Comparison of ENCODE assay signal across 20 cellular contexts in the genomic region with DNA sequence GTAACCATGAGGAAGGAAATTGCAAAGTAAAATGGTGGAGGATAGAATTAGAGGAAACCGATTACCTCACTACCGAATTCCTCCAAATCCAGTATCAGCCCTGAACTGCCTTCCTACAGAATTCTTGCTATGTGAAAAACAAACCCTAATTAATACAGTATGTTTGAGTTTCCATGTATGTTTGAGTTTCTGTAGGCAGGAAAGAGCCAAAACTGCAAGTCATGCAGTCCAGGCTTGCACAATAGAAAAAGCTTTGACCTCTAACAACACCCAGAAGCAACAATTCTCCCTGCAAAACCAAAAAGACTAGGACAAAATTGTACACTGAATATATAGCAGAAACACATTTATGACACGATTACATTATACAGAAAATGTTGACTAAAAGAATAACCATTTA.
DNase-seq lines count a peak whose midpoint lies in the region; ATAC-seq and TF ChIP-seq lines count a peak whose summit lies in the region.
"Had no signal": no experiment of that assay in that cellular context is flagged by ENCODE, and none has a peak within 500 bp of the region (broad histone marks: within the 10 kb centered on the region; RNA-seq: fewer than 3 reads in every experiment).

No MANE protein-coding gene starts in this region.

- H3K36me3 ChIP-seq in IMR-90 (ENCODE audit: control insufficient read depth, insufficient read depth, low read length) (no peaks in the 10 kb centered on the region), mesenchymal stem cell (ENCODE audit: control insufficient read depth in 1 of 2, insufficient read depth in 2 of 2, low read depth in 1 of 2, low read length in 2 of 2) (no peaks in the 10 kb centered on the region), psoas muscle (ENCODE audit: insufficient read depth in 1 of 2, low read depth in 1 of 2) (no peaks in the 10 kb centered on the region)
- H3K36me3 ChIP-seq: right atrium auricular region, thoracic aorta had no signal

- H3K27ac ChIP-seq in IMR-90 (ENCODE audit: insufficient read depth, low read length): peak overlapping the region; percentile 16; the same call in 1 of the 2 replicates
- H3K27ac ChIP-seq in mesenchymal stem cell (ENCODE audit: low read length, poor library complexity, severe bottlenecking): no peak overlapping the region
- H3K27ac ChIP-seq in psoas muscle: no peak overlapping the region
- H3K27ac ChIP-seq: right atrium auricular region, thoracic aorta had no signal

- no peaks in the 10 kb centered on the region for H4K20me1 ChIP-seq in IMR-90 (ENCODE audit: insufficient read depth, low read length)

- H3K27me3 Mint-ChIP-seq in activated CD4-positive, alpha-beta memory T cell treated with anti-CD3 and anti-CD28 coated beads for 36 hours: no peaks in the 10 kb centered on the region

- H2AK5ac ChIP-seq in IMR-90 (ENCODE audit: low read depth, low read length) (no peak overlapping the region), mesenchymal stem cell (ENCODE audit: low read length, severe bottlenecking) (no peak overlapping the region)

- H2BK5ac ChIP-seq in IMR-90 (ENCODE audit: low read depth, low read length, poor library complexity, severe bottlenecking): peak overlapping the region; percentile 45
- no peak overlapping the region for H2BK5ac ChIP-seq in mesenchymal stem cell (ENCODE audit: low read depth, low read length, poor library complexity, severe bottlenecking)

- no peak overlapping the region for H2AK9ac ChIP-seq in IMR-90 (replicated peaks; ENCODE audit: low read depth, low read length, poor library complexity)

- H3K9me3 ChIP-seq in IMR-90 (ENCODE audit: control insufficient read depth, insufficient read depth, low read length) (no peaks in the 10 kb centered on the region), mesenchymal stem cell (ENCODE audit: control insufficient read depth, low read length) (peaks cover 4% of the 10 kb centered on the region), psoas muscle (no peaks in the 10 kb centered on the region)
- H3K9me3 ChIP-seq: right atrium auricular region, thoracic aorta had no signal

- H3K4me1 Mint-ChIP-seq in activated CD4-positive, alpha-beta memory T cell treated with anti-CD3 and anti-CD28 coated beads for 36 hours (ENCODE audit: low read depth): no peaks in the 10 kb centered on the region
- H3K4me1 Mint-ChIP-seq: nephron progenitor cell had no signal

- TF ChIP-seq POLR2A in IMR-90 (IDR thresholded peaks at IDR 0.05; ENCODE audit: low read depth, low read length): no peak
- no peak for TF ChIP-seq POLR2A in GM18505 (IDR thresholded peaks at IDR 0.05; ENCODE audit: borderline replicate concordance, extremely low read depth, insufficient read depth, insufficient read length)

- H3K23ac ChIP-seq in IMR-90 (ENCODE audit: low read depth, low read length) (no peak overlapping the region), mesenchymal stem cell (ENCODE audit: low read length in 2 of 2) (no peak overlapping the region)

- H3K9me1 ChIP-seq in IMR-90 (ENCODE audit: insufficient read depth, low read length): no peaks in the 10 kb centered on the region

- H3K4me2 ChIP-seq in IMR-90 (ENCODE audit: low read depth, low read length) (no peak overlapping the region), mesenchymal stem cell (ENCODE audit: low read length, poor library complexity, severe bottlenecking) (no peak overlapping the region)

- TF ChIP-seq RAD21 in IMR-90 (IDR thresholded peaks at IDR 0.05; ENCODE audit: low read length): no peak

- dilution Hi-C loops in IMR-90 (cut with HindIII; ENCODE audit: low sequenced_read_pairs, unreplicated experiment): no loop called here

- peaks cover 2% of the 10 kb centered on the region for H3K9me3 Mint-ChIP-seq in activated CD4-positive, alpha-beta memory T cell treated with anti-CD3 and anti-CD28 coated beads for 36 hours

- H2BK20ac ChIP-seq in IMR-90 (ENCODE audit: low read depth, low read length): no peak overlapping the region

- H3K4me3 Mint-ChIP-seq in activated CD4-positive, alpha-beta memory T cell treated with anti-CD3 and anti-CD28 coated beads for 36 hours: no peak overlapping the region
- H3K4me3 Mint-ChIP-seq: activated naive CD4-positive, alpha-beta T cell treated with anti-CD3 and anti-CD28 coated beads for 36 hours; brain; nephron progenitor cell had no signal

- peak overlapping the region; percentile 74 for H3K18ac ChIP-seq in IMR-90 (ENCODE audit: low read depth, low read length)
- no peak overlapping the region for H3K18ac ChIP-seq in mesenchymal stem cell (ENCODE audit: low read depth in 1 of 2, low read length in 2 of 2)

- no peak overlapping the region for H3K4me3 ChIP-seq in IMR-90 (ENCODE audit: insufficient read depth, low read depth, low read length)
- H3K4me3 ChIP-seq in choroid plexus epithelial cell (ENCODE audit: low read depth, low read length): no peak overlapping the region
- H3K4me3 ChIP-seq in mesenchymal stem cell (ENCODE audit: insufficient read depth in 1 of 2, low read depth in 1 of 2, low read length in 2 of 2): no peak overlapping the region
- no peak overlapping the region for H3K4me3 ChIP-seq in psoas muscle
- H3K4me3 ChIP-seq: lung, right atrium auricular region, thoracic aorta had no signal

- DNase-seq in AG09319 (ENCODE audit: extremely low read depth, low read depth) (peak; percentile 64), IMR-90 (peak; percentile 66), choroid plexus epithelial cell (ENCODE audit: low read depth) (peak; percentile 76), mesenchymal stem cell (peak; percentile 41), psoas muscle (no peak)
- no peak for DNase-seq in activated CD4-positive, CD25-positive, alpha-beta regulatory T cell treated with anti-CD3 and anti-CD28 coated beads, Interleukin-2, amount 50 U/mL, for 72 hours
- DNase-seq in activated CD4-positive, alpha-beta memory T cell treated with anti-CD3 and anti-CD28 coated beads for 36 hours: no peak
- DNase-seq: activated naive CD4-positive, alpha-beta T cell treated with anti-CD3 and anti-CD28 coated beads for 36 hours; DND-41; foreskin melanocyte; NCI-H1092 treated with DMSO at 0.1 percent for 48 hours; NCI-H2171; nephron progenitor cell; Right ventricle myocardium superior; T-helper 2 cell had no signal

- H3K4ac ChIP-seq in IMR-90 (ENCODE audit: low read depth, low read length) (no peak overlapping the region), mesenchymal stem cell (ENCODE audit: low read depth in 1 of 2, low read length in 2 of 2) (no peak overlapping the region)

- no peak overlapping the region for H3K27ac Mint-ChIP-seq in activated CD4-positive, alpha-beta memory T cell treated with anti-CD3 and anti-CD28 coated beads for 36 hours
- H3K27ac Mint-ChIP-seq: activated naive CD4-positive, alpha-beta T cell treated with anti-CD3 and anti-CD28 coated beads for 36 hours; brain; nephron progenitor cell had no signal

- ATAC-seq in IMR-90 (ENCODE audit: low read depth) (peak; percentile 31), psoas muscle (no peak), GM18505 (IDR thresholded peaks at IDR 0.05; ENCODE audit: unreplicated experiment) (no peak)

- H3K27me3 ChIP-seq in IMR-90 (ENCODE audit: control insufficient read depth, insufficient read depth, low read length): no peaks in the 10 kb centered on the region
- no peaks in the 10 kb centered on the region for H3K27me3 ChIP-seq in mesenchymal stem cell (ENCODE audit: control insufficient read depth in 1 of 2, insufficient read depth in 1 of 2, low read length in 2 of 2)
- no peaks in the 10 kb centered on the region for H3K27me3 ChIP-seq in psoas muscle (ENCODE audit: insufficient read depth in 3 of 3, low read length in 2 of 3)
- H3K27me3 ChIP-seq: right atrium auricular region had no signal

- no CpG with 5 or more reads among the region's 3 CpGs for WGBS in IMR-90 (ENCODE audit: extremely low coverage in 2 of 2, insufficient read length in 1 of 2), 2 experiments
- no CpG with 5 or more reads among the region's 3 CpGs for WGBS in mesenchymal stem cell
- 89 to 93% (median 90%) methylated on average over 3 of the region's 3 CpGs for WGBS in psoas muscle, 3 donors

- no peak overlapping the region for H2AFZ ChIP-seq in IMR-90 (replicated peaks; ENCODE audit: low read length, poor library complexity)
- H2AFZ ChIP-seq in mesenchymal stem cell (ENCODE audit: low read depth, low read length): no peak overlapping the region

- peak overlapping the region; percentile 45; the same call in 1 of the 2 replicates for H4K5ac ChIP-seq in IMR-90 (ENCODE audit: low read depth, low read length)

- H4K91ac ChIP-seq in IMR-90 (ENCODE audit: insufficient read depth, low read depth, low read length) (no peak overlapping the region), mesenchymal stem cell (ENCODE audit: low read length) (no peak overlapping the region)

- no peak overlapping the region for H4K8ac ChIP-seq in IMR-90 (ENCODE audit: low read depth in 2 of 2, low read length in 2 of 2)
- H4K8ac ChIP-seq in mesenchymal stem cell (ENCODE audit: low read length): no peak overlapping the region

- POLR2A ChIA-PET in IMR-90 (lab: Charles Lee; ENCODE audit: unreplicated experiment): no interaction called here
- POLR2A ChIA-PET in activated CD4-positive, alpha-beta memory T cell treated with anti-CD3 and anti-CD28 coated beads for 36 hours (lab: Charles Lee): no interaction called here

- H2BK120ac ChIP-seq in IMR-90 (ENCODE audit: low read depth, low read length) (peak overlapping the region; percentile 57; the same call in 1 of the 2 replicates), mesenchymal stem cell (ENCODE audit: low read depth, low read length) (peak overlapping the region; percentile 84)

- BruUV-seq in IMR-90 (replicated peaks; lab: Mats Ljungman, UMichigan): no TSS peak

- H3K79me1 ChIP-seq in IMR-90 (ENCODE audit: low read depth in 1 of 2, low read length in 2 of 2) (no peaks in the 10 kb centered on the region), mesenchymal stem cell (replicated peaks; ENCODE audit: low read length, poor library complexity, severe bottlenecking) (no peaks in the 10 kb centered on the region)

- H3K4me1 ChIP-seq in IMR-90 (ENCODE audit: control insufficient read depth, insufficient read depth, low read length) (no peaks in the 10 kb centered on the region; the same call in 1 of the 2 replicates), mesenchymal stem cell (ENCODE audit: control insufficient read depth, insufficient read depth, low read depth, low read length) (no peaks in the 10 kb centered on the region), psoas muscle (no peaks in the 10 kb centered on the region)
- H3K4me1 ChIP-seq: right atrium auricular region had no signal

- no peak overlapping the region for H2BK12ac ChIP-seq in mesenchymal stem cell (ENCODE audit: low read length in 2 of 2)

- intact Hi-C loops in IMR-90 (cut with micrococcal nuclease) (no loop called here), psoas muscle (cut with DNase I) (no loop called here)
- intact Hi-C loops in activated CD4-positive, alpha-beta memory T cell treated with anti-CD3 and anti-CD28 coated beads for 36 hours (cut with micrococcal nuclease): no loop called here

- no peak overlapping the region for H3K56ac ChIP-seq in IMR-90 (ENCODE audit: extremely low read depth, insufficient read depth, low read length)

- no peak for TF ChIP-seq CTCF in AG09319 (IDR thresholded peaks at IDR 0.05; ENCODE audit: low read depth, low read length)
- no peak for TF ChIP-seq CTCF in IMR-90 (conservative IDR thresholded peaks at IDR 0.05; ENCODE audit: low read depth, low read length)
- TF ChIP-seq CTCF in choroid plexus epithelial cell (conservative IDR thresholded peaks at IDR 0.05; ENCODE audit: low read depth, low read length): no peak
- TF ChIP-seq CTCF in psoas muscle (IDR thresholded peaks at IDR 0.05): no peak

- H3K9ac ChIP-seq in IMR-90 (ENCODE audit: low read depth, low read length) (no peak overlapping the region), mesenchymal stem cell (ENCODE audit: low read length) (peak overlapping the region; percentile 33)

- CTCF ChIA-PET in IMR-90 (lab: Yijun Ruan, JAX): no interaction called here
- CTCF ChIA-PET in activated CD4-positive, alpha-beta memory T cell treated with anti-CD3 and anti-CD28 coated beads for 36 hours (lab: Charles Lee): no interaction called here

- H3K36me3 Mint-ChIP-seq in activated CD4-positive, alpha-beta memory T cell treated with anti-CD3 and anti-CD28 coated beads for 36 hours: no peaks in the 10 kb centered on the region
- H3K36me3 Mint-ChIP-seq: brain had no signal

- H3K14ac ChIP-seq in IMR-90 (replicated peaks; ENCODE audit: low read depth, low read length) (no peak overlapping the region), mesenchymal stem cell (ENCODE audit: low read length in 2 of 2) (no peak overlapping the region)

- in situ Hi-C loops in IMR-90 (cut with MboI; ENCODE audit: low sequenced_read_pairs): no loop called here

- H2BK15ac ChIP-seq in IMR-90 (ENCODE audit: low read depth, low read length): no peak overlapping the region
- H2BK15ac ChIP-seq in mesenchymal stem cell (ENCODE audit: low read depth, poor library complexity, severe bottlenecking): no peak overlapping the region

Comparison
In these comparisons a context has a peak if more than half of its experiments do, and no peak if none do; other contexts are left out.
1. DNase-seq: peak in AG09319 (single experiment), IMR-90 (single experiment), choroid plexus epithelial cell (single experiment) and mesenchymal stem cell (single experiment); none in psoas muscle (0 of 2), activated CD4-positive, CD25-positive, alpha-beta regulatory T cell treated with anti-CD3 and anti-CD28 coated beads, Interleukin-2, amount 50 U/mL, for 72 hours (single experiment) and activated CD4-positive, alpha-beta memory T cell treated with anti-CD3 and anti-CD28 coated beads for 36 hours (single experiment).